8 cellular contexts compared by ENCODE assay signal in genomic region chr13:29508130-29508873, GRCh38.
A peak's percentile ranks its signal among the peaks of the same experiment; 100 is the strongest.
DNase-seq lines count a peak whose midpoint lies in the region; ATAC-seq and TF ChIP-seq lines count a peak whose summit lies in the region.

No MANE protein-coding gene starts in this region.

- no peaks in the 10 kb centered on the region for H3K9me3 ChIP-seq in CD4-positive, alpha-beta memory T cell (ENCODE audit: control insufficient read depth in 1 of 2, low read length in 2 of 2)
- no peaks in the 10 kb centered on the region for H3K9me3 ChIP-seq in Karpas-422 (ENCODE audit: low read length)
- no peaks in the 10 kb centered on the region for H3K9me3 ChIP-seq in RWPE2 (ENCODE audit: severe bottlenecking)

- no peak overlapping the region for H3K4me2 ChIP-seq in Karpas-422 (ENCODE audit: low read depth, low read length, poor library complexity, severe bottlenecking)

- H3K36me3 ChIP-seq in CD4-positive, alpha-beta memory T cell (ENCODE audit: insufficient read depth, low read length), result no peaks in the 10 kb centered on the region
- H3K36me3 ChIP-seq in Karpas-422 (ENCODE audit: insufficient read depth, low read length), result no peaks in the 10 kb centered on the region
- peaks cover 18% of the 10 kb centered on the region for H3K36me3 ChIP-seq in RWPE2 (ENCODE audit: low read depth)

- H3K27ac Mint-ChIP-seq in CD4-positive, alpha-beta memory T cell, result peak overlapping the region in 1 of 7 donors; percentile 24
- H3K27ac Mint-ChIP-seq in activated T-helper 17 cell treated with anti-CD3 and anti-CD28 coated beads, Interleukin-2, amount 50 U/mL, for 72 hours, result no peak overlapping the region

- H4K20me1 ChIP-seq in Karpas-422 (ENCODE audit: insufficient read depth, low read depth, low read length), result peaks cover 7% of the 10 kb centered on the region; the same call in 1 of the 2 replicates

- no peak overlapping the region for H2AFZ ChIP-seq in Karpas-422 (ENCODE audit: low read length)

- H3K4me1 Mint-ChIP-seq in CD4-positive, alpha-beta memory T cell, result peaks cover 0 to 4% (median 0%) of the 10 kb centered on the region in 4 donors
- no peaks in the 10 kb centered on the region for H3K4me1 Mint-ChIP-seq in activated T-helper 17 cell treated with anti-CD3 and anti-CD28 coated beads, Interleukin-2, amount 50 U/mL, for 72 hours

- no peak overlapping the region for H3K9ac ChIP-seq in Karpas-422 (ENCODE audit: low read length)

- CTCF ChIA-PET in CD4-positive, alpha-beta memory T cell (lab: Charles Lee; ENCODE audit: partially characterized antibody), result interaction anchor here (0.8 to 9.8 kb wide), 48 partner anchors 11 to 661 kb away, joined by 3 to 162 read pairs (median 4); partner anchors contain the start of genes SLC7A1 and UBL3

- no peaks in the 10 kb centered on the region for H3K9me3 Mint-ChIP-seq in CD4-positive, alpha-beta memory T cell
- H3K9me3 Mint-ChIP-seq in activated T-helper 17 cell treated with anti-CD3 and anti-CD28 coated beads, Interleukin-2, amount 50 U/mL, for 72 hours, result no peaks in the 10 kb centered on the region

- DNase-seq in CD4-positive, alpha-beta memory T cell, result peak; percentile 52 to 65 (median 55)
- DNase-seq in Karpas-422 (peak; percentile 91), RWPE2 (ENCODE audit: low spot score) (no peak), fibroblast of villous mesenchyme (ENCODE audit: low read depth) (peak; percentile 84), non-pigmented ciliary epithelial cell (ENCODE audit: low read depth) (peak; percentile 46), stromal cell of bone marrow (ENCODE audit: low read depth) (peak; percentile 58)

- no peak overlapping the region for H3K4me3 Mint-ChIP-seq in CD4-positive, alpha-beta memory T cell
- H3K4me3 Mint-ChIP-seq in activated T-helper 17 cell treated with anti-CD3 and anti-CD28 coated beads, Interleukin-2, amount 50 U/mL, for 72 hours, result no peak overlapping the region

- peaks cover 0 to 6% of the 10 kb centered on the region in 2 donors for H3K27me3 Mint-ChIP-seq in CD4-positive, alpha-beta memory T cell
- peaks cover 3% of the 10 kb centered on the region for H3K27me3 Mint-ChIP-seq in activated T-helper 17 cell treated with anti-CD3 and anti-CD28 coated beads, Interleukin-2, amount 50 U/mL, for 72 hours

- H3K27ac ChIP-seq in CD4-positive, alpha-beta memory T cell (ENCODE audit: low read depth, low read length), result no peak overlapping the region
- no peak overlapping the region for H3K27ac ChIP-seq in Karpas-422 (ENCODE audit: low read length)
- H3K27ac ChIP-seq in RWPE2 (ENCODE audit: poor library complexity, severe bottlenecking), result no peak overlapping the region

- no peaks in the 10 kb centered on the region for H3K4me1 ChIP-seq in CD4-positive, alpha-beta memory T cell (ENCODE audit: insufficient read depth, low read length)
- H3K4me1 ChIP-seq in Karpas-422 (ENCODE audit: low read length) (peaks cover 18% of the 10 kb centered on the region), RWPE2 (ENCODE audit: insufficient read depth, poor library complexity, severe bottlenecking) (no peaks in the 10 kb centered on the region)

- H3K36me3 Mint-ChIP-seq in CD4-positive, alpha-beta memory T cell, result peaks cover 5 to 14% of the 10 kb centered on the region in 2 donors
- H3K36me3 Mint-ChIP-seq in activated T-helper 17 cell treated with anti-CD3 and anti-CD28 coated beads, Interleukin-2, amount 50 U/mL, for 72 hours (ENCODE audit: low read depth), result peaks cover 42% of the 10 kb centered on the region

- POLR2A ChIA-PET in CD4-positive, alpha-beta memory T cell (lab: Charles Lee; ENCODE audit: partially characterized antibody), result interaction anchor here (1.2 to 1.3 kb wide), 3 partner anchors 201 to 607 kb away, joined by 3 to 6 read pairs (median 4); no protein-coding TSS in a partner anchor

- H3K27me3 ChIP-seq in CD4-positive, alpha-beta memory T cell (ENCODE audit: insufficient read depth, low read length), result no peaks in the 10 kb centered on the region
- no peaks in the 10 kb centered on the region for H3K27me3 ChIP-seq in Karpas-422 (ENCODE audit: low read length)
- H3K27me3 ChIP-seq in RWPE2 (ENCODE audit: insufficient read depth, poor library complexity, severe bottlenecking), result no peaks in the 10 kb centered on the region

- no peaks in the 10 kb centered on the region for H3K79me2 ChIP-seq in Karpas-422 (ENCODE audit: low read length)

- intact Hi-C loops in CD4-positive, alpha-beta memory T cell (cut with micrococcal nuclease), result loop anchor here (1.0 to 5.0 kb wide), 5 partner anchors 89 to 607 kb away; partner anchors contain the start of gene SLC7A1

- no peak overlapping the region for H3K4me3 ChIP-seq in CD4-positive, alpha-beta memory T cell (ENCODE audit: low read length in 2 of 2)
- H3K4me3 ChIP-seq in Karpas-422 (ENCODE audit: low read length) (no peak overlapping the region), RWPE2 (ENCODE audit: severe bottlenecking) (no peak overlapping the region), fibroblast of villous mesenchyme (ENCODE audit: low read depth, low read length) (no peak overlapping the region)

- TF ChIP-seq CTCF in RWPE2 (IDR thresholded peaks at IDR 0.05; ENCODE audit: poor library complexity, severe bottlenecking) (peak; percentile 90), fibroblast of villous mesenchyme (IDR thresholded peaks at IDR 0.05; ENCODE audit: insufficient read depth, low read depth, low read length) (peak; percentile 98)

- no peaks in the 10 kb centered on the region for H3K9me2 ChIP-seq in Karpas-422 (replicated peaks; ENCODE audit: insufficient read depth, low read length)

- ATAC-seq in GM19395 (IDR thresholded peaks at IDR 0.05; ENCODE audit: unreplicated experiment) (peak; percentile 81), RWPE2 (ENCODE audit: low read depth) (peak; percentile 73)
- ATAC-seq in activated T-helper 17 cell treated with anti-CD3 and anti-CD28 coated beads, Interleukin-2, amount 50 U/mL, for 72 hours (replicated peaks), result peak; percentile 76
